Comparison of ENCODE assay signal across 8 cellular contexts in the genomic region with DNA sequence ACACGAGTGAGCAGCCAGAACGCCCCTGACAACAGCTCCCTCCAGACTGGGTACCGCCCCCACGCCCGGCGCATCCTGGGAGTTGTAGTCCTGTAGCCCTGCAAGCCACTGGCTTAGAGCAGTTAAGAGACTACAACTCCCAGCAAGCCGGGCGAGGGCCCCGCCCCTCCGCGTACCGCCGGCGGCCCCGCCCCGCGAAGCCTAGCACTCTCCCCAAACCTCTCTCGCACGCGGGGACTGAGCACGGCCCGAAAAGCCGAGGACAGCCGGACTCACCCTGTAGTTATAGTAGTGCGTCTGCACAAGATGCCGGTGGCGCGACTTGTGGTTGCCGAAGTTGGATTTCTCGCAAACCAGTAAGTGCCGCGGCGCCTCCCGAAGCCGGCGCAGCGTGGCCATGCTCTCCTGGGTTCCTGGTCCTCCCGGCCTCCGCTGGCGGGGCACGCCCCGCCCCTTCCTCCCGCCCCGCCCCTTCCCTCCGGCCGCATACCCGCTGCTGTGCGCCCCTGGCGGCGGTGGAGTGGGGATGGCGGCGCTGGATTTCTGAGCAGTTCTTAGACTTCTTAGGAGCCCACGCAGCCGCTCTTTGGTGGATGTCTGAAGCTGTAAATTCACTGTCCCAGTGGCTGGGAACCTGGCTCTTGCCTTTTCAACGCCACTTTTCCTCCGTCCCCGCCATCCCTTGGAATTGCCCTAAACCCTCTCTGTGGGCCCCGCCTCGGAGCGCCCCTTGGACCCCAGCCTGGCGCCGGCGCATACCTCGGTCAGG. TPM values are rescaled to one million over a fixed set of nuclear protein-coding genes. Genes with fewer than 3 reads are reported as not detected.
A peak's percentile ranks its signal among the peaks of the same experiment; 100 is the strongest.
DNase-seq lines count a peak whose midpoint lies in the region; ATAC-seq and TF ChIP-seq lines count a peak whose summit lies in the region.

A gene with protein sequence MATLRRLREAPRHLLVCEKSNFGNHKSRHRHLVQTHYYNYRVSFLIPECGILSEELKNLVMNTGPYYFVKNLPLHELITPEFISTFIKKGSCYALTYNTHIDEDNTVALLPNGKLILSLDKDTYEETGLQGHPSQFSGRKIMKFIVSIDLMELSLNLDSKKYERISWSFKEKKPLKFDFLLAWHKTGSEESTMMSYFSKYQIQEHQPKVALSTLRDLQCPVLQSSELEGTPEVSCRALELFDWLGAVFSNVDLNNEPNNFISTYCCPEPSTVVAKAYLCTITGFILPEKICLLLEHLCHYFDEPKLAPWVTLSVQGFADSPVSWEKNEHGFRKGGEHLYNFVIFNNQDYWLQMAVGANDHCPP (minus strand): TSS at position 434 of the 769 bp plus-strand sequence. CDS start 35 bp downstream, at position 399.

- H3K4me1 Mint-ChIP-seq in activated T-cell treated with anti-CD3 and anti-CD28 coated beads, Interleukin-2, amount 50 U/mL, for 4 hours (ENCODE audit: low read depth): peaks cover 14% of the 10 kb centered on the region

- peak within 1 kb of the TSS; percentile 92 for H2AFZ ChIP-seq in PC-3 (ENCODE audit: low read length)

- no peaks in the 10 kb centered on the region for H3K27me3 ChIP-seq in PC-3 (ENCODE audit: low read length)
- H3K27me3 ChIP-seq in muscle layer of duodenum (ENCODE audit: low read depth, low read length): no peaks in the 10 kb centered on the region

- intact Hi-C loops in PC-3 (cut with micrococcal nuclease): no loop called here

- peaks cover 16% of the 10 kb centered on the region; the same call in 1 of the 2 replicates for H3K36me3 ChIP-seq in PC-3 (ENCODE audit: low read depth, low read length)
- H3K36me3 ChIP-seq in muscle layer of duodenum (ENCODE audit: control insufficient read depth in 1 of 2, insufficient read depth in 2 of 2, low read length in 2 of 2): peaks cover 0 to 19% of the 10 kb centered on the region in 2 donors

- peak within 1 kb of the TSS; percentile 79 for H3K4me3 ChIP-seq in Jurkat, Clone E6-1 (ENCODE audit: low read length)
- H3K4me3 ChIP-seq in PC-3 (ENCODE audit: low read length) (peak within 1 kb of the TSS; percentile 82), muscle layer of duodenum (ENCODE audit: low read depth in 1 of 2, low read length in 2 of 2) (peak within 1 kb of the TSS; percentile 76 to 90)

- no peaks in the 10 kb centered on the region for H4K20me1 ChIP-seq in PC-3 (ENCODE audit: low read length)

- H3K79me2 ChIP-seq in PC-3 (ENCODE audit: low read length): peaks cover 6% of the 10 kb centered on the region; the same call in 1 of the 2 replicates

- POLR2A ChIA-PET in PC-3 (lab: Charles Lee; ENCODE audit: unreplicated experiment): interaction anchor here (0.5 to 0.6 kb wide), 4 partner anchors 405 to 1960 kb away, joined by 4 to 6 read pairs (median 4); no protein-coding TSS in a partner anchor

- no peaks in the 10 kb centered on the region for H3F3A ChIP-seq in PC-3 (ENCODE audit: low read length, unreplicated experiment)

- peak within 1 kb of the TSS; percentile 91 for H3K4me3 Mint-ChIP-seq in activated T-cell treated with anti-CD3 and anti-CD28 coated beads, Interleukin-2, amount 50 U/mL, for 4 hours

- DNase-seq in DMS53 treated with DMSO at 0.1 percent for 48 hours (lab: John Stamatoyannopoulos, UW; ENCODE audit: unreplicated experiment): peak; percentile 91
- peak; percentile 94 for DNase-seq in Jurkat, Clone E6-1 (ENCODE audit: low read depth, low spot score)
- DNase-seq in PC-3: peak; percentile 98
- peak; percentile 99 for DNase-seq in activated T-cell treated with anti-CD3 and anti-CD28 coated beads, Interleukin-2, amount 50 U/mL, for 4 hours
- DNase-seq in stimulated activated CD8-positive, alpha-beta memory T cell treated with anti-CD3 and anti-CD28 coated beads, Interleukin-7, amount 100 ng/mL, for 4 hours (ENCODE audit: low read depth in 2 of 2): peak; percentile 99

- peak; percentile 84 for TF ChIP-seq CTCF in PC-3 (conservative IDR thresholded peaks at IDR 0.05; ENCODE audit: low read depth, low read length)

- no TSS peak for BruUV-seq in PC-3 (replicated peaks; lab: Mats Ljungman, UMichigan)

- CTCF ChIA-PET in PC-3 (lab: Charles Lee): interaction anchor here (0.6 to 0.7 kb wide), 3 partner anchors 27 to 562 kb away, joined by 4 to 6 read pairs (median 4); no protein-coding TSS in a partner anchor

- H3K9ac ChIP-seq in PC-3 (ENCODE audit: low read length): peak within 1 kb of the TSS; percentile 77

- peaks cover 20% of the 10 kb centered on the region for H3K36me3 Mint-ChIP-seq in activated T-cell treated with anti-CD3 and anti-CD28 coated beads, Interleukin-2, amount 50 U/mL, for 4 hours (ENCODE audit: insufficient read depth)

- H3K4me2 ChIP-seq in PC-3 (ENCODE audit: low read length): peak within 1 kb of the TSS; percentile 93

- H3K9me3 ChIP-seq in PC-3 (ENCODE audit: low read length) (no peaks in the 10 kb centered on the region), muscle layer of duodenum (ENCODE audit: control insufficient read depth in 1 of 2, low read length in 2 of 2) (no peaks in the 10 kb centered on the region)

- H3K4me1 ChIP-seq in PC-3 (ENCODE audit: insufficient read depth, low read length) (peaks cover 11% of the 10 kb centered on the region; the same call in 1 of the 2 replicates), muscle layer of duodenum (ENCODE audit: control insufficient read depth in 1 of 2, insufficient read depth in 2 of 2, low read length in 2 of 2) (peaks cover 0 to 5% of the 10 kb centered on the region in 2 donors)

- H3K27me3 Mint-ChIP-seq in activated T-cell treated with anti-CD3 and anti-CD28 coated beads, Interleukin-2, amount 50 U/mL, for 4 hours (ENCODE audit: low read depth): no peaks in the 10 kb centered on the region

- H3K27ac ChIP-seq in PC-3 (ENCODE audit: low read length): peak within 1 kb of the TSS; percentile 42; the same call in 1 of the 2 replicates
- H3K27ac ChIP-seq in muscle layer of duodenum (ENCODE audit: low read length): peak within 1 kb of the TSS; percentile 90

- ATAC-seq in GM21619 (IDR thresholded peaks at IDR 0.05; ENCODE audit: unreplicated experiment): peak; percentile 94
- ATAC-seq in PC-3: peak; percentile 98
- ATAC-seq in activated T-cell treated with anti-CD3 and anti-CD28 coated beads, Interleukin-2, amount 50 U/mL, for 4 hours: peak; percentile 96 to 97
- peak; percentile 100 for ATAC-seq in esophagus mucosa

- H3K9me3 Mint-ChIP-seq in activated T-cell treated with anti-CD3 and anti-CD28 coated beads, Interleukin-2, amount 50 U/mL, for 4 hours: no peaks in the 10 kb centered on the region

- no peaks in the 10 kb centered on the region for H3K9me2 ChIP-seq in PC-3 (replicated peaks; ENCODE audit: low read length)

RNA-seq across cellular contexts. Expression of the gene that starts here (rescaled TPM):
- polyA plus RNA-seq in Jurkat, Clone E6-1 (2012; ENCODE audit: insufficient read depth, insufficient read length): 32.9 TPM
- total RNA-seq in PC-3 (2014; rRNA removed) (29.3 and 37.9 TPM in 2 replicates), esophagus mucosa (12.8 TPM)
- 10 to 100 TPM; 27.2 to 29.7 (median 28.5) TPM for total RNA-seq in activated T-cell treated with anti-CD3 and anti-CD28 coated beads, Interleukin-2, amount 50 U/mL, for 4 hours

Comparison
In these comparisons a context has a peak if more than half of its experiments do, and no peak if none do; other contexts are left out.
1. Peak in every context shown above with its lines: DNase-seq, ATAC-seq, H3K4me3 ChIP-seq and H3K27ac ChIP-seq.